9 cellular contexts compared by ENCODE assay signal in genomic region chr22:50186181-50186731, GRCh38. TPM values are rescaled to one million over a fixed set of nuclear protein-coding genes. Genes with fewer than 3 reads are reported as not detected.
DNase-seq lines count a peak whose midpoint lies in the region; ATAC-seq, FAIRE-seq and TF ChIP-seq lines count a peak whose summit lies in the region.
"Had no signal": no experiment of that assay in that cellular context is flagged by ENCODE, and none has a peak within 500 bp of the region (broad histone marks: within the 10 kb centered on the region; RNA-seq: fewer than 3 reads in every experiment).

No MANE protein-coding gene starts in this region.

- peaks cover 3 to 4% of the 10 kb centered on the region in 2 experiments for H3K36me3 ChIP-seq in keratinocyte (ENCODE audit: control insufficient read depth in 2 of 2, extremely low read depth in 1 of 2, insufficient read depth in 2 of 2, low read length in 2 of 2)

- TF ChIP-seq CTCF in keratinocyte (optimal IDR thresholded peaks at IDR 0.05 in 1 of 3, IDR thresholded peaks at IDR 0.05 in 1 of 3, conservative IDR thresholded peaks at IDR 0.05 in 1 of 3; ENCODE audit: extremely low read depth in 1 of 3, insufficient read depth in 2 of 3, low read length in 3 of 3): no peak

- peak overlapping the region; percentile 78 for H3K4me2 ChIP-seq in keratinocyte (ENCODE audit: control insufficient read depth, extremely low read depth, insufficient read depth, low read depth, low read length)

- H3K9ac ChIP-seq in keratinocyte (ENCODE audit: control insufficient read depth, extremely low read depth, insufficient read depth, low read length): peak overlapping the region; percentile 82

- dilution Hi-C loops in keratinocyte (cut with MboI; ENCODE audit: extremely low pct_ligation_motif_present, low sequenced_read_pairs): no loop called here

- H3K27ac ChIP-seq in keratinocyte (ENCODE audit: control insufficient read depth, insufficient read depth, low read length): peak overlapping the region; percentile 58
- H3K27ac ChIP-seq in substantia nigra (ENCODE audit: low read depth, low read length, poor library complexity, severe bottlenecking): peak overlapping the region; percentile 51

- H3K4me3 Mint-ChIP-seq in T-helper 1 cell treated with Interleukin-12 subunit alpha and Interleukin-12 subunit beta and Interleukin-4 antibody, amounts not matched to agents 30 μg/mL and 1 μg/mL, for 36 hours: peak overlapping the region; percentile 95
- H3K4me3 Mint-ChIP-seq in activated naive CD8-positive, alpha-beta T cell treated with anti-CD3 and anti-CD28 coated beads, Interleukin-2, amount 50 U/mL, for 24 hours: peak overlapping the region; percentile 95

- no peak for ATAC-seq in activated naive CD8-positive, alpha-beta T cell treated with anti-CD3 and anti-CD28 coated beads, Interleukin-2, amount 50 U/mL, for 24 hours
- no peak for ATAC-seq in HG03432 (IDR thresholded peaks at IDR 0.05; ENCODE audit: unreplicated experiment)
- ATAC-seq in GM21528 (IDR thresholded peaks at IDR 0.05; ENCODE audit: low FRiP score, unreplicated experiment): no peak

- no peak for FAIRE-seq in keratinocyte (lab: Jason Lieb, UNC)
- FAIRE-seq: A204.1 had no signal

- peaks cover 21% of the 10 kb centered on the region for H3K4me1 Mint-ChIP-seq in T-helper 1 cell treated with Interleukin-12 subunit alpha and Interleukin-12 subunit beta and Interleukin-4 antibody, amounts not matched to agents 30 μg/mL and 1 μg/mL, for 36 hours (ENCODE audit: low read depth)
- peaks cover 43% of the 10 kb centered on the region for H3K4me1 Mint-ChIP-seq in activated naive CD8-positive, alpha-beta T cell treated with anti-CD3 and anti-CD28 coated beads, Interleukin-2, amount 50 U/mL, for 24 hours

- DNase-seq in T-helper 1 cell: no peak
- no peak for DNase-seq in activated naive CD8-positive, alpha-beta T cell treated with anti-CD3 and anti-CD28 coated beads, Interleukin-2, amount 50 U/mL, for 24 hours
- no peak for DNase-seq in keratinocyte (ENCODE audit: low read depth, low spot score)
- peak in 1 of 49 donors; percentile 74 for DNase-seq in substantia nigra (lab: John Stamatoyannopoulos, UW)
- no peak for DNase-seq in NCI-H1092 treated with DMSO at 0.1 percent for 48 hours (lab: John Stamatoyannopoulos, UW)

- no peaks in the 10 kb centered on the region for H3K9me3 Mint-ChIP-seq in T-helper 1 cell treated with Interleukin-12 subunit alpha and Interleukin-12 subunit beta and Interleukin-4 antibody, amounts not matched to agents 30 μg/mL and 1 μg/mL, for 36 hours
- H3K9me3 Mint-ChIP-seq in activated naive CD8-positive, alpha-beta T cell treated with anti-CD3 and anti-CD28 coated beads, Interleukin-2, amount 50 U/mL, for 24 hours: no peaks in the 10 kb centered on the region

- no peaks in the 10 kb centered on the region for H3K27me3 Mint-ChIP-seq in T-helper 1 cell treated with Interleukin-12 subunit alpha and Interleukin-12 subunit beta and Interleukin-4 antibody, amounts not matched to agents 30 μg/mL and 1 μg/mL, for 36 hours (ENCODE audit: low read depth)
- no peaks in the 10 kb centered on the region for H3K27me3 Mint-ChIP-seq in activated naive CD8-positive, alpha-beta T cell treated with anti-CD3 and anti-CD28 coated beads, Interleukin-2, amount 50 U/mL, for 24 hours

- H3K4me3 ChIP-seq in keratinocyte (ENCODE audit: control insufficient read depth in 2 of 3, extremely low read depth in 1 of 3, insufficient read depth in 2 of 3, low read depth in 1 of 3, low read length in 3 of 3): peak overlapping the region; percentile 62 to 81 (median 64)

- peak overlapping the region; percentile 94 for H3K27ac Mint-ChIP-seq in T-helper 1 cell treated with Interleukin-12 subunit alpha and Interleukin-12 subunit beta and Interleukin-4 antibody, amounts not matched to agents 30 μg/mL and 1 μg/mL, for 36 hours
- peak overlapping the region; percentile 96 for H3K27ac Mint-ChIP-seq in activated naive CD8-positive, alpha-beta T cell treated with anti-CD3 and anti-CD28 coated beads, Interleukin-2, amount 50 U/mL, for 24 hours

- H3K36me3 Mint-ChIP-seq in T-helper 1 cell treated with Interleukin-12 subunit alpha and Interleukin-12 subunit beta and Interleukin-4 antibody, amounts not matched to agents 30 μg/mL and 1 μg/mL, for 36 hours (ENCODE audit: low read depth): peaks cover 7% of the 10 kb centered on the region
- H3K36me3 Mint-ChIP-seq in activated naive CD8-positive, alpha-beta T cell treated with anti-CD3 and anti-CD28 coated beads, Interleukin-2, amount 50 U/mL, for 24 hours (ENCODE audit: low read depth): peaks cover 4% of the 10 kb centered on the region

- no peak overlapping the region for H2AFZ ChIP-seq in keratinocyte (ENCODE audit: control insufficient read depth, low read length)

- no peaks in the 10 kb centered on the region for H3K9me1 ChIP-seq in keratinocyte (ENCODE audit: control insufficient read depth, extremely low read depth, insufficient read depth, low read length)

- H3K4me1 ChIP-seq in keratinocyte (ENCODE audit: control insufficient read depth, extremely low read depth, insufficient read depth, low read length): peaks cover 21% of the 10 kb centered on the region

- H3K9me3 ChIP-seq in keratinocyte (ENCODE audit: control insufficient read depth, low read depth, low read length): no peaks in the 10 kb centered on the region

- H3K79me2 ChIP-seq in keratinocyte (ENCODE audit: control insufficient read depth, insufficient read depth, low read length): peaks cover 40% of the 10 kb centered on the region

- peaks cover 3% of the 10 kb centered on the region for H4K20me1 ChIP-seq in keratinocyte (ENCODE audit: control insufficient read depth, extremely low read depth, insufficient read depth, low read length)

- H3K27me3 ChIP-seq in keratinocyte (ENCODE audit: control insufficient read depth, extremely low read depth, insufficient read depth, low read length): no peaks in the 10 kb centered on the region

RNA-seq across cellular contexts. Expression of gene TRABD, which starts 0.5 kb away (rescaled TPM):
- polyA plus RNA-seq in keratinocyte: 22.7 to 38.0 TPM (median 31.7 TPM) in 3 replicates
- polyA plus RNA-seq in keratinocyte (2011; ENCODE audit: low read depth): 19.8 TPM
- 14.9 and 35.0 TPM in 2 replicates for polyA plus RNA-seq in keratinocyte (2011; cell fraction: cytosol; rRNA removed)
- 72.7 and 96.3 TPM in 2 replicates for polyA plus RNA-seq in keratinocyte (2011; cell fraction: nucleus; rRNA removed)
- polyA plus RNA-seq in keratinocyte (2012; ENCODE audit: low replicate concordance): 31.1 and 41.3 TPM in 2 replicates
- polyA minus RNA-seq in keratinocyte: 13.1 to 52.8 TPM (median 16.4 TPM) in 3 replicates
- polyA minus RNA-seq in keratinocyte (2011; cell fraction: cytosol; rRNA and poly(A)+ RNA removed): 34.7 TPM
- polyA minus RNA-seq in keratinocyte (2011; cell fraction: nucleus; rRNA and poly(A)+ RNA removed): 22.4 and 22.9 TPM in 2 replicates

RNA-seq across cellular contexts. Expression of gene SELENOO, which starts 14.6 kb away (rescaled TPM):
- 14.4 to 32.1 TPM (median 22.0 TPM) in 3 replicates for polyA plus RNA-seq in keratinocyte
- 7.1 TPM for polyA plus RNA-seq in keratinocyte (2011; ENCODE audit: low read depth)
- polyA plus RNA-seq in keratinocyte (2011; cell fraction: cytosol; rRNA removed): 10.5 and 27.6 TPM in 2 replicates
- polyA plus RNA-seq in keratinocyte (2011; cell fraction: nucleus; rRNA removed): 43.3 and 54.8 TPM in 2 replicates
- 18.9 and 29.1 TPM in 2 replicates for polyA plus RNA-seq in keratinocyte (2012; ENCODE audit: low replicate concordance)
- polyA minus RNA-seq in keratinocyte: 13.9 to 25.9 TPM (median 16.6 TPM) in 3 replicates
- polyA minus RNA-seq in keratinocyte (2011; cell fraction: cytosol; rRNA and poly(A)+ RNA removed): 51.8 TPM
- 29.0 and 29.5 TPM in 2 replicates for polyA minus RNA-seq in keratinocyte (2011; cell fraction: nucleus; rRNA and poly(A)+ RNA removed)

RNA-seq across cellular contexts. Expression of gene PANX2, which starts 15.7 kb away (rescaled TPM):
- polyA plus RNA-seq in keratinocyte: 0.22 to 0.68 TPM (median 0.32 TPM) in 3 replicates
- polyA plus RNA-seq in keratinocyte (2011; ENCODE audit: low read depth): 0.17 TPM
- polyA plus RNA-seq in keratinocyte (2011; cell fraction: cytosol; rRNA removed): 0.30 and 1.0 TPM in 2 replicates
- polyA plus RNA-seq in keratinocyte (2011; cell fraction: nucleus; rRNA removed): 0.97 and 1.3 TPM in 2 replicates
- polyA plus RNA-seq in keratinocyte (2012; ENCODE audit: low replicate concordance): 0.83 and 1.2 TPM in 2 replicates
- 0.10 to 2.5 TPM in 2 of 3 replicates, not detected in the other for polyA minus RNA-seq in keratinocyte
- polyA minus RNA-seq in keratinocyte (2011; cell fraction: cytosol; rRNA and poly(A)+ RNA removed): 0.77 TPM
- polyA minus RNA-seq in keratinocyte (2011; cell fraction: nucleus; rRNA and poly(A)+ RNA removed): 0.23 and 0.53 TPM in 2 replicates

RNA-seq across cellular contexts. Expression of gene TUBGCP6, which starts 58.6 kb away (rescaled TPM):
- polyA plus RNA-seq in keratinocyte: 10.1 to 19.0 TPM (median 11.6 TPM) in 3 replicates
- polyA plus RNA-seq in keratinocyte (2011; ENCODE audit: low read depth): 33.6 TPM
- polyA plus RNA-seq in keratinocyte (2011; cell fraction: cytosol; rRNA removed): 2.6 and 5.4 TPM in 2 replicates
- 70.9 and 85.2 TPM in 2 replicates for polyA plus RNA-seq in keratinocyte (2011; cell fraction: nucleus; rRNA removed)
- 14.1 and 15.8 TPM in 2 replicates for polyA plus RNA-seq in keratinocyte (2012; ENCODE audit: low replicate concordance)
- polyA minus RNA-seq in keratinocyte: 13.7 to 24.3 TPM (median 21.4 TPM) in 3 replicates
- polyA minus RNA-seq in keratinocyte (2011; cell fraction: cytosol; rRNA and poly(A)+ RNA removed): 19.2 TPM
- 39.8 and 40.1 TPM in 2 replicates for polyA minus RNA-seq in keratinocyte (2011; cell fraction: nucleus; rRNA and poly(A)+ RNA removed)
